1 cellular context compared by ENCODE assay signal in the genomic region with DNA sequence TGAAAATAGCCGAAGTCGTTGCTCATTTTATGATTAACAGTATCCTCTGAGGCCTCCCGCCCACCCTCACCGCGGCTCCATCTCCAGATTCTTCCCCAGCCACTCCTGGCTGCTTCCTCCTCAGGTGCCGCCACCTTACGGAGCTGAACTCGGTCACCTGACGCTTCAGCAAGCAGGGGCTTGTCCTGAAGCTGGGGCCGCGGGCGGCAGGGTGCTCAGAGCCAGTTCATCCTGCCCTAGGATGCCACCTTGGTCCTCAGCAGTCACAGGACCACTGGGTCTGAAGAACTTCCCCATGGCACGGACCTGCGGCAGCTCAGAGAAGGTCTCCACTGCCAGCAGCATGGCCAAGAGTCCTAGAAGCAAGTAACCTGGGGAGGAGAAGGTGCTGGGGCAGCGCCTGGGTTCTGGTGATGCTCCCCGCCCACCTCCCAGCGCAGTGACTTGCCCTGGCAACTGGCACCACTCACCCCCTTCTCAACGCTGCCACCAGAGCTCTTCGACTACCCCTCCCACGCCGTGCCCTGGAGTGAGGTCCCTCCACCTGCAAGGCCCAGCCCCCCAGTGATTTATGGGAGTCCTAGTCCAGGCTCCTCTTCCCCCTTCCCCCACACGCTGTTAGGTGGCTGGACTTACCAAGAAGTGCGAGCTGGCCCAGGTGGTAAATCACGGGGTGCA.
TF ChIP-seq lines count a peak whose summit lies in the region.

No MANE protein-coding gene starts in this region.

TF ChIP-seq in endothelial cell of umbilical vein, 7 proteins besides CTCF, POLR2A, EP300 and RAD21:
- TF ChIP-seq JUN (IDR thresholded peaks at IDR 0.05; ENCODE audit: borderline replicate concordance, insufficient read depth, insufficient read length, low read depth), result no peak
- no peak for TF ChIP-seq POLR2AphosphoS5 (IDR thresholded peaks at IDR 0.05; ENCODE audit: insufficient read depth, low read depth, low read length)
- no peak for TF ChIP-seq MAX (IDR thresholded peaks at IDR 0.05; ENCODE audit: insufficient read depth, insufficient read length)
- no peak for TF ChIP-seq EZH2 (IDR thresholded peaks at IDR 0.05; ENCODE audit: borderline replicate concordance, low read depth, low read length, severe bottlenecking)
- no peak for TF ChIP-seq GATA2 (IDR thresholded peaks at IDR 0.05; ENCODE audit: insufficient read depth, insufficient read length, low read depth, low read length)
- TF ChIP-seq MYC (IDR thresholded peaks at IDR 0.05; ENCODE audit: low read depth, low read length), result no peak
- no peak for TF ChIP-seq FOS (IDR thresholded peaks at IDR 0.05; ENCODE audit: borderline replicate concordance, insufficient read depth, low read length)
